14 cellular contexts compared by ENCODE assay signal in the genomic region with DNA sequence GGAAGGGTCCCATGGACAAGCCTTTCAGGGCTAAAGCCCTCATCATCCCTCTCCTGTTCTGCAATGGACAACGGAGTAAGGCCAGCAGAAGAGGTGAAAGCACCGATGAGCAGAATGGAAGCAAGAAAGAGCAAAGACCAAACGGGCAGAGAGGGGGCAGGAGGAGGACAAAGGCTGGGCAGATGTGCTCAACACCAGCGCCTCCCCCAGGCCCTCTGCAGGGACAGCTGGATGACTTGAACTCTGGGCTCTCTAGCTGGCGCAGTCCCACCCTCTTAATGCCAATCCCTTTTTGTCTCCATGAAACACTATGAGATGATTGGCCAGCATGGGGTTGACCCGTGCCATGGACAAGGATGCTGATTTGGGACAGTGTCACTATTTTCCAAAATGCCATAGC. TPM values are rescaled to one million over a fixed set of nuclear protein-coding genes. Genes with fewer than 3 reads are reported as not detected.
"Had no signal": no experiment of that assay in that cellular context is flagged by ENCODE, and none has a peak within 500 bp of the region (broad histone marks: within the 10 kb centered on the region; RNA-seq: fewer than 3 reads in every experiment).

No MANE protein-coding gene starts in this region.

- H3K36me3 ChIP-seq: ovary had no signal

- H3K27me3 ChIP-seq: ovary, suprapubic skin, upper lobe of left lung had no signal

- H3K4me3 ChIP-seq: ovary, skin epidermis, suprapubic skin, upper lobe of left lung had no signal

- H3K4me1 ChIP-seq: upper lobe of left lung had no signal

- H3K4me1 Mint-ChIP-seq: activated CD4-positive, alpha-beta T cell treated with anti-CD3 and anti-CD28 coated beads for 36 hours; activated naive CD8-positive, alpha-beta T cell treated with anti-CD3 and anti-CD28 coated beads, Interleukin-2, amount 50 U/mL, for 24 hours; neural crest cell had no signal

- H3K4me3 Mint-ChIP-seq: activated CD4-positive, alpha-beta T cell treated with anti-CD3 and anti-CD28 coated beads for 36 hours; activated CD8-positive, alpha-beta T cell treated with anti-CD3 and anti-CD28 coated beads, Interleukin-2, amount 10 ng/mL, durations not matched to agents 7 days and 5 days; activated naive CD8-positive, alpha-beta T cell treated with anti-CD3 and anti-CD28 coated beads, Interleukin-2, amount 50 U/mL, for 24 hours; activated T-helper 1 cell treated with anti-CD3 and anti-CD28 coated beads, Interleukin-12 subunit alpha, Interleukin-12 subunit beta, Interleukin-2, Interleukin-4 antibody, amounts not matched to agents 30 ng/mL and 10 ng/mL and 1 ng/mL, durations not matched to agents 14 hours and 24 hours and 36 hours; neural crest cell; stimulated activated naive B cell treated with anti-CD40 and anti-IgM and Interleukin-4, amounts not matched to agents 10 μg/mL and 1 μg/mL and 100 μg/mL, for 72 hours had no signal

- H3K9me3 ChIP-seq: ovary, suprapubic skin, upper lobe of left lung had no signal

- DNase-seq: activated CD4-positive, alpha-beta T cell treated with anti-CD3 and anti-CD28 coated beads for 36 hours; activated CD8-positive, alpha-beta memory T cell treated with anti-CD3 and anti-CD28 coated beads, Interleukin-2, amount 50 U/mL, for 48 hours; activated CD8-positive, alpha-beta T cell treated with anti-CD3 and anti-CD28 coated beads, Interleukin-2, amount 10 ng/mL, durations not matched to agents 7 days and 5 days; activated naive CD4-positive, alpha-beta T cell treated with Interleukin-2 at 50 U/mL for 16 hours; activated naive CD8-positive, alpha-beta T cell treated with anti-CD3 and anti-CD28 coated beads, Interleukin-2, amount 50 U/mL, for 24 hours; ovary; stimulated activated naive B cell treated with anti-CD40 and anti-IgM and Interleukin-4, amounts not matched to agents 10 μg/mL and 1 μg/mL and 100 μg/mL, for 72 hours had no signal

- ATAC-seq: activated CD4-positive, alpha-beta T cell treated with anti-CD3 and anti-CD28 coated beads for 36 hours; activated CD8-positive, alpha-beta T cell treated with anti-CD3 and anti-CD28 coated beads, Interleukin-2, amount 10 ng/mL, durations not matched to agents 7 days and 5 days; activated naive CD8-positive, alpha-beta T cell treated with anti-CD3 and anti-CD28 coated beads, Interleukin-2, amount 50 U/mL, for 24 hours; esophagus mucosa; stimulated activated naive B cell treated with anti-CD40 and anti-IgM and Interleukin-4, amounts not matched to agents 10 μg/mL and 1 μg/mL and 100 μg/mL, for 72 hours had no signal

- H3K27me3 Mint-ChIP-seq: activated CD4-positive, alpha-beta T cell treated with anti-CD3 and anti-CD28 coated beads for 36 hours; activated naive CD8-positive, alpha-beta T cell treated with anti-CD3 and anti-CD28 coated beads, Interleukin-2, amount 50 U/mL, for 24 hours; stimulated activated naive B cell treated with anti-CD40 and anti-IgM and Interleukin-4, amounts not matched to agents 10 μg/mL and 1 μg/mL and 100 μg/mL, for 72 hours had no signal

- H3K9me3 Mint-ChIP-seq: activated naive CD8-positive, alpha-beta T cell treated with anti-CD3 and anti-CD28 coated beads, Interleukin-2, amount 50 U/mL, for 24 hours; activated T-helper 1 cell treated with anti-CD3 and anti-CD28 coated beads, Interleukin-12 subunit alpha, Interleukin-12 subunit beta, Interleukin-2, Interleukin-4 antibody, amounts not matched to agents 30 ng/mL and 10 ng/mL and 1 ng/mL, durations not matched to agents 14 hours and 24 hours and 36 hours; neural crest cell; stimulated activated naive B cell treated with anti-CD40 and anti-IgM and Interleukin-4, amounts not matched to agents 10 μg/mL and 1 μg/mL and 100 μg/mL, for 72 hours had no signal

- H3K27ac Mint-ChIP-seq: activated CD4-positive, alpha-beta T cell treated with anti-CD3 and anti-CD28 coated beads for 36 hours; activated CD8-positive, alpha-beta T cell treated with anti-CD3 and anti-CD28 coated beads, Interleukin-2, amount 10 ng/mL, durations not matched to agents 7 days and 5 days; activated T-helper 1 cell treated with anti-CD3 and anti-CD28 coated beads, Interleukin-12 subunit alpha, Interleukin-12 subunit beta, Interleukin-2, Interleukin-4 antibody, amounts not matched to agents 30 ng/mL and 10 ng/mL and 1 ng/mL, durations not matched to agents 14 hours and 24 hours and 36 hours had no signal

- H3K27ac ChIP-seq: ovary, suprapubic skin had no signal

RNA-seq across cellular contexts. Expression of a gene that starts 33.7 kb away (rescaled TPM):
- total RNA-seq: esophagus mucosa had no signal

RNA-seq across cellular contexts. Expression of a gene that starts 59.1 kb away (rescaled TPM):
- total RNA-seq: activated CD8-positive, alpha-beta T cell treated with anti-CD3 and anti-CD28 coated beads, Interleukin-2, amount 10 ng/mL, durations not matched to agents 7 days and 5 days; activated T-helper 1 cell treated with anti-CD3 and anti-CD28 coated beads, Interleukin-12 subunit alpha, Interleukin-12 subunit beta, Interleukin-2, Interleukin-4 antibody, amounts not matched to agents 30 ng/mL and 10 ng/mL and 1 ng/mL, durations not matched to agents 14 hours and 24 hours and 36 hours; lower leg skin; neural crest cell had no signal
